In genomic region chr2:229417906-229418305, GRCh38 we compare ENCODE assay signal across 1 cellular context.
A peak's percentile ranks its signal among the peaks of the same experiment; 100 is the strongest.
TF ChIP-seq lines count a peak whose summit lies in the region.

No MANE protein-coding gene starts in this region.

TF ChIP-seq in GM23338, 12 proteins besides CTCF, POLR2A, EP300 and RAD21 (continued from another document):
- TF ChIP-seq ZNF462 (CRISPR knock-in tag; IDR thresholded peaks at IDR 0.05), result no peak
- peak; percentile 38; the same call in 1 of the 2 replicates for TF ChIP-seq NANOG (IDR thresholded peaks at IDR 0.05; ENCODE audit: borderline replicate concordance)
